In genomic region chr9:137159105-137160053, GRCh38 we compare ENCODE assay signal across 20 cellular contexts. TPM values are rescaled to one million over a fixed set of nuclear protein-coding genes. Genes with fewer than 3 reads are reported as not detected.
DNase-seq lines count a peak whose midpoint lies in the region; ATAC-seq, FAIRE-seq and TF ChIP-seq lines count a peak whose summit lies in the region.
"Had no signal": no experiment of that assay in that cellular context is flagged by ENCODE, and none has a peak within 500 bp of the region (broad histone marks: within the 10 kb centered on the region; RNA-seq: fewer than 3 reads in every experiment).

No MANE protein-coding gene starts in this region.

- H3K4me3 Mint-ChIP-seq in MCF 10A (ENCODE audit: unreplicated experiment) = no peak overlapping the region
- H3K4me3 Mint-ChIP-seq: CD4-positive, alpha-beta T cell had no signal

- peaks cover 24% of the 10 kb centered on the region for H3K27me3 Mint-ChIP-seq in MCF 10A (ENCODE audit: insufficient read depth, unreplicated experiment)

- peak; percentile 15 for FAIRE-seq in K562 (lab: Jason Lieb, UNC)
- FAIRE-seq in H54 (lab: Jason Lieb, UNC) = no peak
- FAIRE-seq: G401.6 had no signal

- CTCF ChIA-PET in K562 (lab: Yijun Ruan, JAX; ENCODE audit: low intra/inter-chr PET ratio) (no interaction called here), MCF 10A (lab: Yijun Ruan, JAX) (interaction anchor here (0.6 kb wide), 1 partner anchor 98 kb away, joined by 3 read pairs; no protein-coding TSS in a partner anchor)

- H3K9me1 ChIP-seq in K562 (ENCODE audit: control insufficient read depth, insufficient read depth, low read length) = no peaks in the 10 kb centered on the region

- H3K79me2 ChIP-seq in MM.1S (ENCODE audit: low read length) = no peaks in the 10 kb centered on the region
- H3K79me2 ChIP-seq in K562 (ENCODE audit: control insufficient read depth, insufficient read depth, low read length) = no peaks in the 10 kb centered on the region

- H3K9me2 ChIP-seq in MM.1S (replicated peaks; ENCODE audit: insufficient read depth, low read length) = no peaks in the 10 kb centered on the region

- no peaks in the 10 kb centered on the region for H3K4me1 Mint-ChIP-seq in MCF 10A (ENCODE audit: insufficient read depth, unreplicated experiment)

- H3K4me2 ChIP-seq in BLaER1 (peak overlapping the region; percentile 96), MM.1S (ENCODE audit: low read depth, low read length) (peak overlapping the region; percentile 52; the same call in 1 of the 2 replicates), K562 (ENCODE audit: insufficient read depth, low read length) (no peak overlapping the region)

- peak overlapping the region; percentile 65 for H3K27ac ChIP-seq in BLaER1
- H3K27ac ChIP-seq in MM.1S (ENCODE audit: low read length) = no peak overlapping the region
- no peak overlapping the region for H3K27ac ChIP-seq in K562 (ENCODE audit: extremely low read depth, low read depth, low read length)
- H3K27ac ChIP-seq: HL-60, SJCRH30 had no signal

- H3K4me1 ChIP-seq in BLaER1 (peaks cover 38% of the 10 kb centered on the region), MM.1S (ENCODE audit: low read length) (peaks cover 23% of the 10 kb centered on the region), K562 (replicated peaks in 1 of 2; ENCODE audit: control insufficient read depth in 2 of 2, insufficient read depth in 2 of 2, low read length in 2 of 2) (peaks cover 18 to 84% of the 10 kb centered on the region in 2 experiments; a peak in 4 of 5 replicates)

- ATAC-seq in K562 (no peak), Right ventricle myocardium inferior (no peak)

- DNase-seq in GM12865 (ENCODE audit: low read depth) (peak; percentile 63), MM.1S (peak; percentile 7), K562 (ENCODE audit: extremely low read depth in 1 of 4, low spot score in 3 of 4) (no peak), MCF 10A (ENCODE audit: unreplicated experiment) (no peak), activated gamma-delta T cell treated with Interleukin-2 at 50 U/mL for 16 hours (no peak), H54 (ENCODE audit: insufficient read length, low spot score) (no peak), Right ventricle myocardium inferior (ENCODE audit: missing footprints) (no peak)
- DNase-seq: CD4-positive, alpha-beta T cell; DMS79 treated with DMSO at 0.1 percent for 48 hours; HCEC 1CT; NCI-H1092 treated with DMSO at 0.1 percent for 48 hours; NCI-H2227 treated with DMSO at 0.1 percent for 48 hours; NCI-H524 treated with DMSO at 0.1 percent for 48 hours; OCI-M1; SJCRH30 had no signal

- H3K9ac ChIP-seq in BLaER1 = peak overlapping the region; percentile 63; the same call in 1 of the 2 replicates
- no peak overlapping the region for H3K9ac ChIP-seq in MM.1S (ENCODE audit: low read length)
- peak overlapping the region in 1 of 2 experiments; percentile 79; a peak in 2 of 4 replicates for H3K9ac ChIP-seq in K562 (ENCODE audit: insufficient read depth in 1 of 2, low read depth in 2 of 2, low read length in 2 of 2)

- TF ChIP-seq RAD21 in K562 (CRISPR knock-in tag; conservative IDR thresholded peaks at IDR 0.05 in 1 of 2, IDR thresholded peaks at IDR 0.05 in 1 of 2) = no peak

- H3K9me3 ChIP-seq in BLaER1 (no peaks in the 10 kb centered on the region), MM.1S (replicated peaks; ENCODE audit: insufficient read depth, low read length) (no peaks in the 10 kb centered on the region), K562 (replicated peaks; ENCODE audit: control insufficient read depth, insufficient read depth, low read depth, low read length) (no peaks in the 10 kb centered on the region)
- H3K9me3 ChIP-seq: SJCRH30 had no signal

- H3K36me3 Mint-ChIP-seq in MCF 10A (ENCODE audit: insufficient read depth, unreplicated experiment) = no peaks in the 10 kb centered on the region

- 12% methylated on average over 13 of the region's 14 CpGs for WGBS in K562 (ENCODE audit: insufficient coverage, low coverage, missing lambda C conversion rate)

- no peak for TF ChIP-seq POLR2A in K562 (conservative IDR thresholded peaks at IDR 0.05)
- no peak for TF ChIP-seq POLR2A in H54 (IDR thresholded peaks at IDR 0.05; ENCODE audit: low read depth, low read length)

- intact Hi-C loops in K562 (cut with micrococcal nuclease) (no loop called here), MCF 10A (cut with micrococcal nuclease) (no loop called here), Right ventricle myocardium inferior (cut with DNase I) (no loop called here)

- TF ChIP-seq CTCF in GM12865 (IDR thresholded peaks at IDR 0.05; ENCODE audit: insufficient read depth, low read depth, low read length, missing control alignments) = no peak
- TF ChIP-seq CTCF in MM.1S (IDR thresholded peaks at IDR 0.05; ENCODE audit: low read length) = no peak
- no peak for TF ChIP-seq CTCF in K562 (IDR thresholded peaks at IDR 0.05 in 2 of 3, conservative IDR thresholded peaks at IDR 0.05 in 1 of 3; ENCODE audit: insufficient read depth in 2 of 3, low read depth in 1 of 3, low read length in 3 of 3)
- no peak for TF ChIP-seq CTCF in MCF 10A (IDR thresholded peaks at IDR 0.05; ENCODE audit: unreplicated experiment)

- H3K27ac Mint-ChIP-seq in MCF 10A (ENCODE audit: low read depth, unreplicated experiment) = no peak overlapping the region
- H3K27ac Mint-ChIP-seq: CD4-positive, alpha-beta T cell had no signal

- H2AFZ ChIP-seq in MM.1S (ENCODE audit: low read length) = peak overlapping the region; percentile 4; the same call in 1 of the 2 replicates
- H2AFZ ChIP-seq in K562 (ENCODE audit: low read depth, low read length) = no peak overlapping the region

- H4K20me1 ChIP-seq in BLaER1 = peaks cover 22% of the 10 kb centered on the region
- H4K20me1 ChIP-seq in MM.1S (ENCODE audit: insufficient read depth, low read length) = no peaks in the 10 kb centered on the region
- 0 out of 2 replicates have a peak, but pooled peaks cover 8% of the 10 kb centered on the region for H4K20me1 ChIP-seq in K562 (replicated peaks; ENCODE audit: control insufficient read depth, insufficient read depth, low read length)

- H3K4me3 ChIP-seq in BLaER1 (peak overlapping the region; percentile 28; the same call in 1 of the 2 replicates), GM12865 (ENCODE audit: low read depth, low read length) (no peak overlapping the region), MM.1S (ENCODE audit: low read length) (no peak overlapping the region), K562 (no peak overlapping the region)
- H3K4me3 ChIP-seq: SJCRH30 had no signal

- BruUV-seq in K562 (replicated peaks; lab: Mats Ljungman, UMichigan) (no TSS peak), MCF 10A (replicated peaks; lab: Mats Ljungman, UMichigan) (no TSS peak)

- H3F3A ChIP-seq in MM.1S (ENCODE audit: insufficient read depth, low read length) = no peaks in the 10 kb centered on the region

- no peaks in the 10 kb centered on the region for H3K27me3 ChIP-seq in BLaER1
- peaks cover 60% of the 10 kb centered on the region for H3K27me3 ChIP-seq in MM.1S (replicated peaks; ENCODE audit: insufficient read depth, low read length)
- peaks cover 0 to 2% of the 10 kb centered on the region in 2 experiments; a peak in 2 of 5 replicates for H3K27me3 ChIP-seq in K562 (ENCODE audit: control insufficient read depth in 2 of 2, insufficient read depth in 2 of 2, low read length in 2 of 2)

- H3K36me3 ChIP-seq in BLaER1 (peaks cover 10% of the 10 kb centered on the region; the same call in 1 of the 2 replicates), MM.1S (replicated peaks; ENCODE audit: insufficient read depth, low read length) (no peaks in the 10 kb centered on the region), K562 (ENCODE audit: control insufficient read depth, insufficient read depth, low read length) (no peaks in the 10 kb centered on the region)
- H3K36me3 ChIP-seq: SJCRH30 had no signal

- in situ Hi-C loops in K562 (cut with MboI) = no loop called here

- TF ChIP-seq EP300 in K562 (IDR thresholded peaks at IDR 0.05; ENCODE audit: low read length) = no peak

- POLR2A ChIA-PET in K562 (lab: Yijun Ruan, JAX) (interaction anchor here (1.1 kb wide), 1 partner anchor 30 kb away, joined by 4 read pairs; no protein-coding TSS in a partner anchor), MCF 10A (lab: Yijun Ruan, JAX) (no interaction called here)

- H3K9me3 Mint-ChIP-seq in MCF 10A (ENCODE audit: unreplicated experiment) = no peaks in the 10 kb centered on the region
- H3K9me3 Mint-ChIP-seq: CD4-positive, alpha-beta T cell had no signal

RNA-seq across cellular contexts. Expression of gene LRRC26, which starts 10.5 kb away (rescaled TPM):
- total RNA-seq in K562 (2011; cell fraction: chromatin; rRNA removed; ENCODE audit: low replicate concordance) = not detected in 2 replicates
- not detected in 2 replicates for total RNA-seq in K562 (2011; cell fraction: nucleolus; rRNA removed)
- total RNA-seq in K562 (2011; cell fraction: nucleoplasm; rRNA removed) = not detected in 2 replicates
- total RNA-seq in K562 (2014; rRNA removed) (not detected in 2 replicates), K562 (2014; rRNA removed; fragmentation: Illumina TruSeq; extraction: Trizol) (not detected in 2 replicates), K562 (2015; rRNA removed; fragmentation: Illumina TruSeq; extraction: Trizol) (not detected in 2 replicates), K562 (2021) (not detected in 2 replicates), MCF 10A (2022) (not detected in 2 replicates), Right ventricle myocardium inferior (not detected)
- polyA plus RNA-seq in K562 (2011; rRNA removed) (not detected in 2 replicates), K562 (2014; fragmentation: Illumina TruSeq; extraction: Trizol) (not detected in 2 replicates), K562 (2014; fragmentation: Nextera tagmentation; extraction: Ambion mirVana) (not detected), K562 (2014; rRNA removed) (not detected in 2 replicates)
- 0.06 TPM in 1 of 2 replicates, not detected in the other for polyA plus RNA-seq in K562 (2011; cell fraction: cytosol; rRNA removed)
- not detected in 2 replicates for polyA plus RNA-seq in K562 (2011; cell fraction: nucleus; rRNA removed)
- not detected in 2 replicates for polyA plus RNA-seq in K562 (2012)
- polyA minus RNA-seq in K562 (2011; rRNA and poly(A)+ RNA removed) = not detected in 2 replicates
- not detected in 2 replicates for polyA minus RNA-seq in K562 (2011; cell fraction: cytosol; rRNA and poly(A)+ RNA removed)
- not detected in 2 replicates for polyA minus RNA-seq in K562 (2011; cell fraction: nucleus; rRNA and poly(A)+ RNA removed)
- total RNA-seq: A673; CD4-positive, alpha-beta T cell; RPMI7951 had no signal

RNA-seq across cellular contexts. Expression of gene TMEM210, which starts 12.5 kb away (rescaled TPM):
- not detected in 2 replicates for total RNA-seq in K562 (2011; cell fraction: chromatin; rRNA removed; ENCODE audit: low replicate concordance)
- total RNA-seq in K562 (2011; cell fraction: nucleolus; rRNA removed) = not detected in 2 replicates
- total RNA-seq in K562 (2011; cell fraction: nucleoplasm; rRNA removed) = not detected in 2 replicates
- total RNA-seq in K562 (2014; rRNA removed) (not detected in 2 replicates), K562 (2014; rRNA removed; fragmentation: Illumina TruSeq; extraction: Trizol) (not detected in 2 replicates), K562 (2015; rRNA removed; fragmentation: Illumina TruSeq; extraction: Trizol) (not detected in 2 replicates), K562 (2021) (not detected in 2 replicates), MCF 10A (2022) (not detected in 2 replicates), Right ventricle myocardium inferior (not detected)
- polyA plus RNA-seq in K562 (2011; rRNA removed) (not detected in 2 replicates), K562 (2014; fragmentation: Illumina TruSeq; extraction: Trizol) (not detected in 2 replicates), K562 (2014; fragmentation: Nextera tagmentation; extraction: Ambion mirVana) (not detected), K562 (2014; rRNA removed) (not detected in 2 replicates)
- polyA plus RNA-seq in K562 (2011; cell fraction: cytosol; rRNA removed) = not detected in 2 replicates
- polyA plus RNA-seq in K562 (2011; cell fraction: nucleus; rRNA removed) = not detected in 2 replicates
- not detected in 2 replicates for polyA plus RNA-seq in K562 (2012)
- polyA minus RNA-seq in K562 (2011; rRNA and poly(A)+ RNA removed) = not detected in 2 replicates
- not detected in 2 replicates for polyA minus RNA-seq in K562 (2011; cell fraction: cytosol; rRNA and poly(A)+ RNA removed)
- not detected in 2 replicates for polyA minus RNA-seq in K562 (2011; cell fraction: nucleus; rRNA and poly(A)+ RNA removed)
- total RNA-seq: A673; CD4-positive, alpha-beta T cell; RPMI7951; SJCRH30 had no signal

RNA-seq across cellular contexts. Expression of gene GRIN1, which starts 20.4 kb away (rescaled TPM):
- 0.25 and 3.0 TPM in 2 replicates for total RNA-seq in K562 (2011; cell fraction: chromatin; rRNA removed; ENCODE audit: low replicate concordance)
- total RNA-seq in K562 (2011; cell fraction: nucleolus; rRNA removed) = 0.67 and 3.3 TPM in 2 replicates
- total RNA-seq in K562 (2011; cell fraction: nucleoplasm; rRNA removed) = 0.53 and 1.2 TPM in 2 replicates
- total RNA-seq in K562 (2014; rRNA removed) = not detected in 2 replicates
- not detected in 2 replicates for total RNA-seq in K562 (2014; rRNA removed; fragmentation: Illumina TruSeq; extraction: Trizol)
- total RNA-seq in K562 (2015; rRNA removed; fragmentation: Illumina TruSeq; extraction: Trizol) = not detected in 2 replicates
- total RNA-seq in K562 (2021) = 0.35 and 0.36 TPM in 2 replicates
- polyA plus RNA-seq in K562 (2011; rRNA removed) = 0.03 and 0.04 TPM in 2 replicates
- 0.04 and 0.07 TPM in 2 replicates for polyA plus RNA-seq in K562 (2011; cell fraction: cytosol; rRNA removed)
- polyA plus RNA-seq in K562 (2011; cell fraction: nucleus; rRNA removed) = 0.34 and 0.67 TPM in 2 replicates
- polyA plus RNA-seq in K562 (2012) = 0.35 and 0.38 TPM in 2 replicates
- 0.08 TPM in 1 of 2 replicates, not detected in the other for polyA plus RNA-seq in K562 (2014; fragmentation: Illumina TruSeq; extraction: Trizol)
- not detected for polyA plus RNA-seq in K562 (2014; fragmentation: Nextera tagmentation; extraction: Ambion mirVana)
- polyA plus RNA-seq in K562 (2014; rRNA removed) = 0.08 and 0.16 TPM in 2 replicates
- polyA minus RNA-seq in K562 (2011; rRNA and poly(A)+ RNA removed) = not detected in 2 replicates
- not detected in 2 replicates for polyA minus RNA-seq in K562 (2011; cell fraction: cytosol; rRNA and poly(A)+ RNA removed)
- polyA minus RNA-seq in K562 (2011; cell fraction: nucleus; rRNA and poly(A)+ RNA removed) = 0.13 and 0.56 TPM in 2 replicates
- total RNA-seq in MCF 10A (2022) = 0.61 and 1.4 TPM in 2 replicates
- not detected for total RNA-seq in Right ventricle myocardium inferior
- total RNA-seq: CD4-positive, alpha-beta T cell; RPMI7951 had no signal

RNA-seq across cellular contexts. Expression of gene ANAPC2, which starts 29.0 kb away (rescaled TPM):
- total RNA-seq in K562 (2011; cell fraction: chromatin; rRNA removed; ENCODE audit: low replicate concordance) = 116 and 279 TPM in 2 replicates
- 160 and 161 TPM in 2 replicates for total RNA-seq in K562 (2011; cell fraction: nucleolus; rRNA removed)
- total RNA-seq in K562 (2011; cell fraction: nucleoplasm; rRNA removed) = 110 and 125 TPM in 2 replicates
- total RNA-seq in K562 (2014; rRNA removed) (19.8 and 23.4 TPM in 2 replicates), K562 (2014; rRNA removed; fragmentation: Illumina TruSeq; extraction: Trizol) (5.8 and 8.0 TPM in 2 replicates), K562 (2015; rRNA removed; fragmentation: Illumina TruSeq; extraction: Trizol) (16.4 and 17.5 TPM in 2 replicates), K562 (2021) (50.7 and 56.5 TPM in 2 replicates), MCF 10A (2022) (42.1 and 43.6 TPM in 2 replicates), Right ventricle myocardium inferior (35.0 TPM)
- polyA plus RNA-seq in K562 (2011; rRNA removed) (17.7 and 22.1 TPM in 2 replicates), K562 (2014; fragmentation: Illumina TruSeq; extraction: Trizol) (10.1 and 19.3 TPM in 2 replicates), K562 (2014; fragmentation: Nextera tagmentation; extraction: Ambion mirVana) (under 1 TPM in 1 of 2 experiments, not detected in 1; 0.11 TPM), K562 (2014; rRNA removed) (41.6 and 46.1 TPM in 2 replicates)
- 11.1 and 24.4 TPM in 2 replicates for polyA plus RNA-seq in K562 (2011; cell fraction: cytosol; rRNA removed)
- polyA plus RNA-seq in K562 (2011; cell fraction: nucleus; rRNA removed) = 195 and 268 TPM in 2 replicates
- 30.8 and 42.2 TPM in 2 replicates for polyA plus RNA-seq in K562 (2012)
- polyA minus RNA-seq in K562 (2011; rRNA and poly(A)+ RNA removed) = 10.4 and 13.3 TPM in 2 replicates
- polyA minus RNA-seq in K562 (2011; cell fraction: cytosol; rRNA and poly(A)+ RNA removed) = 30.0 and 32.4 TPM in 2 replicates
- polyA minus RNA-seq in K562 (2011; cell fraction: nucleus; rRNA and poly(A)+ RNA removed) = 61.7 and 67.4 TPM in 2 replicates

RNA-seq across cellular contexts. Expression of gene SSNA1, which starts 29.1 kb away (rescaled TPM):
- total RNA-seq in K562 (2011; cell fraction: chromatin; rRNA removed; ENCODE audit: low replicate concordance) = 2.1 and 9.0 TPM in 2 replicates
- total RNA-seq in K562 (2011; cell fraction: nucleolus; rRNA removed) = 24.7 and 27.9 TPM in 2 replicates
- total RNA-seq in K562 (2011; cell fraction: nucleoplasm; rRNA removed) = 12.1 and 13.6 TPM in 2 replicates
- 130 and 153 TPM in 2 replicates for total RNA-seq in K562 (2014; rRNA removed)
- total RNA-seq in K562 (2014; rRNA removed; fragmentation: Illumina TruSeq; extraction: Trizol) = 8.7 and 16.8 TPM in 2 replicates
- total RNA-seq in K562 (2015; rRNA removed; fragmentation: Illumina TruSeq; extraction: Trizol) = 74.7 and 76.7 TPM in 2 replicates
- 96.4 and 106 TPM in 2 replicates for total RNA-seq in K562 (2021)
- 40.5 and 43.4 TPM in 2 replicates for polyA plus RNA-seq in K562 (2011; rRNA removed)
- 64.1 and 151 TPM in 2 replicates for polyA plus RNA-seq in K562 (2011; cell fraction: cytosol; rRNA removed)
- polyA plus RNA-seq in K562 (2011; cell fraction: nucleus; rRNA removed) = 31.5 and 49.3 TPM in 2 replicates
- polyA plus RNA-seq in K562 (2012) = 94.8 and 97.7 TPM in 2 replicates
- polyA plus RNA-seq in K562 (2014; fragmentation: Illumina TruSeq; extraction: Trizol) = 57.1 and 101 TPM in 2 replicates
- 10 to 100 TPM in 1 of 2 experiments, 1 to 10 TPM in 1; 1.9 to 11.8 TPM for polyA plus RNA-seq in K562 (2014; fragmentation: Nextera tagmentation; extraction: Ambion mirVana)
- polyA plus RNA-seq in K562 (2014; rRNA removed) = 114 and 137 TPM in 2 replicates
- polyA minus RNA-seq in K562 (2011; rRNA and poly(A)+ RNA removed) = 5.8 and 11.0 TPM in 2 replicates
- 18.9 and 27.1 TPM in 2 replicates for polyA minus RNA-seq in K562 (2011; cell fraction: cytosol; rRNA and poly(A)+ RNA removed)
- polyA minus RNA-seq in K562 (2011; cell fraction: nucleus; rRNA and poly(A)+ RNA removed) = 7.0 and 10.3 TPM in 2 replicates
- 81.4 and 82.6 TPM in 2 replicates for total RNA-seq in MCF 10A (2022)
- total RNA-seq in Right ventricle myocardium inferior = 70.7 TPM

Comparison
In these comparisons a context has a peak if more than half of its experiments do, and no peak if none do; other contexts are left out.
1. DNase-seq: peak in GM12865 (single experiment) and MM.1S (single experiment); none in K562 (0 of 4), MCF 10A (single experiment), activated gamma-delta T cell treated with Interleukin-2 at 50 U/mL for 16 hours (single experiment), H54 (single experiment) and Right ventricle myocardium inferior (single experiment).